9 cellular contexts compared by ENCODE assay signal in genomic region chr17:75875940-75876189, GRCh38. TPM values are rescaled to one million over a fixed set of nuclear protein-coding genes. Genes with fewer than 3 reads are reported as not detected.
DNase-seq lines count a peak whose midpoint lies in the region; ATAC-seq, FAIRE-seq and TF ChIP-seq lines count a peak whose summit lies in the region.
"Had no signal": no experiment of that assay in that cellular context is flagged by ENCODE, and none has a peak within 500 bp of the region (broad histone marks: within the 10 kb centered on the region; RNA-seq: fewer than 3 reads in every experiment).

No MANE protein-coding gene starts in this region.

- peak; percentile 10 for FAIRE-seq in RCC 7860 (lab: Jason Lieb, UNC)
- FAIRE-seq: frontal cortex had no signal

- H3K4me3 ChIP-seq in GM06990 (replicated peaks; ENCODE audit: low read depth, low read length) (peak overlapping the region; percentile 25), esophagus (ENCODE audit: low read depth in 1 of 2, low read length in 2 of 2) (peak overlapping the region; percentile 3 to 61), gastrocnemius medialis (peak overlapping the region in 3 of 4 donors; percentile 56 to 71 (median 69))

- TF ChIP-seq CTCF in GM06990 (IDR thresholded peaks at IDR 0.05; ENCODE audit: insufficient read depth, low read length, poor library complexity, severe bottlenecking) (no peak), gastrocnemius medialis (IDR thresholded peaks at IDR 0.05 in 4 of 5, conservative IDR thresholded peaks at IDR 0.05 in 1 of 5) (no peak)

- TF ChIP-seq POLR2A in gastrocnemius medialis (IDR thresholded peaks at IDR 0.05), result no peak

- H3K27me3 ChIP-seq in GM06990 (replicated peaks; ENCODE audit: control insufficient read depth, insufficient read depth, low read length) (no peaks in the 10 kb centered on the region), esophagus (ENCODE audit: control insufficient read depth in 1 of 2, insufficient read depth in 2 of 2, low read length in 2 of 2) (no peaks in the 10 kb centered on the region), gastrocnemius medialis (no peaks in the 10 kb centered on the region)

- 15 to 19% methylated on average over 5 of the region's 5 CpGs for WGBS in esophagus, 2 donors

- H3K4me1 ChIP-seq in esophagus (ENCODE audit: control insufficient read depth in 2 of 2, insufficient read depth in 2 of 2, low read length in 1 of 2), result peaks cover 5 to 31% of the 10 kb centered on the region in 2 donors
- peaks cover 43 to 44% of the 10 kb centered on the region in 2 donors for H3K4me1 ChIP-seq in gastrocnemius medialis

- peak overlapping the region; percentile 96 for H3K27ac ChIP-seq in esophagus (ENCODE audit: low read depth in 2 of 2, low read length in 1 of 2)
- peak overlapping the region; percentile 79 to 92 (median 86) for H3K27ac ChIP-seq in gastrocnemius medialis

- H3K36me3 ChIP-seq in GM06990 (ENCODE audit: control insufficient read depth, insufficient read depth, low read length), result no peaks in the 10 kb centered on the region
- peaks cover 0 to 22% of the 10 kb centered on the region in 2 donors for H3K36me3 ChIP-seq in esophagus (ENCODE audit: control insufficient read depth in 2 of 2, insufficient read depth in 2 of 2, low read length in 1 of 2)
- H3K36me3 ChIP-seq in gastrocnemius medialis, result no peaks in the 10 kb centered on the region

- intact Hi-C loops in gastrocnemius medialis (cut with DNase I; ENCODE audit: low total_unique reads), result no loop called here

- DNase-seq in GM06990 (ENCODE audit: extremely low read depth, insufficient read length) (no peak), RCC 7860 (ENCODE audit: low spot score) (no peak), gastrocnemius medialis (no peak), inferior parietal cortex (ENCODE audit: extremely low spot score) (no peak), NCI-H146 (lab: John Stamatoyannopoulos, UW) (no peak), iPS-NIHi7 (ENCODE audit: extremely low spot score) (no peak), HK-2 (ENCODE audit: unreplicated experiment) (no peak)

- in situ Hi-C loops in gastrocnemius medialis (cut with MboI; ENCODE audit: low sequenced_read_pairs in 4 of 4), result loop anchor here in 1 of 4 donors (25.0 kb wide), 1 partner anchor 114 kb away; the partner anchor contains the start of gene GALK1

- H3K9me3 ChIP-seq in esophagus (ENCODE audit: control insufficient read depth in 2 of 2, insufficient read depth in 1 of 2, low read depth in 1 of 2, low read length in 1 of 2) (no peaks in the 10 kb centered on the region), gastrocnemius medialis (no peaks in the 10 kb centered on the region)

- ATAC-seq in gastrocnemius medialis, result no peak

RNA-seq across cellular contexts. Expression of gene TRIM47, which starts 2.5 kb away (rescaled TPM):
- 10 to 100 TPM; 20.4 to 21.7 TPM for polyA plus RNA-seq in esophagus
- 10 to 100 TPM in 3 of 4 donors, 1 to 10 TPM in 1; 9.5 to 18.4 (median 15.5) TPM for total RNA-seq in gastrocnemius medialis

RNA-seq across cellular contexts. Expression of gene WBP2, which starts 20.7 kb away (rescaled TPM):
- polyA plus RNA-seq in esophagus, result 10 to 100 TPM; 65.1 to 65.9 TPM
- total RNA-seq in gastrocnemius medialis, result 100 to 1,000 TPM; 129 to 259 (median 148) TPM

RNA-seq across cellular contexts. Expression of gene TRIM65, which starts 20.9 kb away (rescaled TPM):
- 10 to 100 TPM in 1 of 2 donors, 1 to 10 TPM in 1; 9.8 to 19.8 TPM for polyA plus RNA-seq in esophagus
- total RNA-seq in gastrocnemius medialis, result 10 to 100 TPM; 16.5 to 26.1 (median 22.3) TPM

RNA-seq across cellular contexts. Expression of gene MRPL38, which starts 28.8 kb away (rescaled TPM):
- 10 to 100 TPM; 51.7 to 65.8 TPM for polyA plus RNA-seq in esophagus
- total RNA-seq in gastrocnemius medialis, result 10 to 100 TPM; 29.9 to 86.7 (median 53.1) TPM

RNA-seq across cellular contexts. Expression of gene UNC13D, which starts 31.7 kb away (rescaled TPM):
- 10 to 100 TPM; 21.0 to 22.4 TPM for polyA plus RNA-seq in esophagus
- 1 to 10 TPM; 1.3 to 9.4 (median 4.6) TPM for total RNA-seq in gastrocnemius medialis
